Comparison of ENCODE assay signal across 14 cellular contexts in the genomic region with DNA sequence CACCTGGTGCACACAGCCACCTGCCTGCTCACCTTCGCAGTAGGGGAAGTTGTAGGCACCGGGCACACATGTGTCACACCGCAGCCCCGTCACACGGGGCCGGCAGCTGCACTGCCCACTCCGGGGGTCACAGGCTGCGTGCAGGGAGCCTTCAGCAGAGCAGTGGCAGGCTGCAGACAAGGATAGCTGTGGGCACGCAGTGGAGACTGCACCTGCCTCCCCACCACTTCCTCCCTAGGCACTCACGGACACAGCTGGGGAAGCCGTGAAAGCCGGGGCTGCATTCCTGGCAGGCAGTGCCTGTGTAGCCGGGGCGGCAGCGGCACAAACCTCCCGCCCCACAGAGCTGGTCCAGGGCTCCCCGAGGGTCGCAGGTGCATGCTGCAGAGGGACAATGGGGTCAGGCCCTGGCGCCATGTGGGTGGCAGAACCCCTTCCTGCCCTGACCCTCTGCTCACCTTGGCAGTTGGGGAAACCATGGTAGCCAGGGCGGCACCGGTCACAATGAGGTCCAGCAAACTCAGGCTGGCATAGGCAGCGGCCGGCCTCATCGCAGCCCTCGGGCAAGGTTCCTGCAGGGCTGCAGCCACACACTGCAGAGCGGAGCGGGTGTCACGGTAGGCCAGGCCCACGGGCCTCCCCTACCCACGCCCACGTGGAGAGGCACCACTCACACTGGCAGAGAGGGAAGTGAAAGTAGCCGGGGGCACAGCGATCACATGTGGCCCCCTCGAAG. TPM values are rescaled to one million over a fixed set of nuclear protein-coding genes. Genes with fewer than 3 reads are reported as not detected.
DNase-seq lines count a peak whose midpoint lies in the region; ATAC-seq and TF ChIP-seq lines count a peak whose summit lies in the region.
"Had no signal": no experiment of that assay in that cellular context is flagged by ENCODE, and none has a peak within 500 bp of the region (broad histone marks: within the 10 kb centered on the region; RNA-seq: fewer than 3 reads in every experiment).

No MANE protein-coding gene starts in this region.

- H3K27ac ChIP-seq in KMS-11 (peak overlapping the region; percentile 82; the same call in 1 of the 2 replicates), dorsolateral prefrontal cortex (no peak overlapping the region), esophagus muscularis mucosa (replicated peaks in 1 of 4) (no peak overlapping the region)
- H3K27ac ChIP-seq: tibial nerve had no signal

- H3K9me3 ChIP-seq in esophagus muscularis mucosa, result no peaks in the 10 kb centered on the region
- H3K9me3 ChIP-seq: tibial nerve had no signal

- TF ChIP-seq POLR2A in GM19099 (IDR thresholded peaks at IDR 0.05; ENCODE audit: extremely low read depth, insufficient read length, low read depth), result peak; percentile 37
- TF ChIP-seq POLR2A in esophagus muscularis mucosa (IDR thresholded peaks at IDR 0.05; ENCODE audit: low read depth), result no peak

- no peak for TF ChIP-seq CTCF in KMS-11 (conservative IDR thresholded peaks at IDR 0.05; ENCODE audit: low read depth, low read length)
- TF ChIP-seq CTCF in dorsolateral prefrontal cortex (IDR thresholded peaks at IDR 0.05 in 54 of 56, conservative IDR thresholded peaks at IDR 0.05 in 2 of 56; ENCODE audit: low read depth in 1 of 56, partially characterized antibody in 56 of 56), result no peak
- no peak for TF ChIP-seq CTCF in esophagus muscularis mucosa (IDR thresholded peaks at IDR 0.05)

- no peak overlapping the region for H2AFZ ChIP-seq in KMS-11 (ENCODE audit: low read depth)

- 81% methylated on average over 8 of the region's 34 CpGs for WGBS in esophagus muscularis mucosa

- peak overlapping the region; percentile 80; the same call in 1 of the 2 replicates for H3K4me2 ChIP-seq in KMS-11

- ATAC-seq in esophagus mucosa (peak; percentile 47), HG03135 (IDR thresholded peaks at IDR 0.05; ENCODE audit: unreplicated experiment) (no peak)
- ATAC-seq: activated naive CD4-positive, alpha-beta T cell treated with anti-CD3 and anti-CD28 coated beads, Interleukin-2, amount 50 U/mL, for 72 hours had no signal

- no peak for TF ChIP-seq EP300 in esophagus muscularis mucosa (IDR thresholded peaks at IDR 0.05)

- H3K4me1 ChIP-seq in KMS-11 (ENCODE audit: low read depth, poor library complexity, severe bottlenecking) (peaks cover 35% of the 10 kb centered on the region), esophagus muscularis mucosa (no peaks in the 10 kb centered on the region)
- H3K4me1 ChIP-seq: tibial nerve had no signal

- H4K20me1 ChIP-seq in KMS-11 (ENCODE audit: insufficient read depth), result no peaks in the 10 kb centered on the region

- H3K9ac ChIP-seq in KMS-11, result no peak overlapping the region

- H3K79me2 ChIP-seq in KMS-11 (ENCODE audit: insufficient read depth, low read depth), result no peaks in the 10 kb centered on the region

- H3K4me3 ChIP-seq in KMS-11 (IDR thresholded peaks at IDR 0.05; ENCODE audit: insufficient read depth, low read depth, low read length) (no peak overlapping the region), dorsolateral prefrontal cortex (no peak overlapping the region), esophagus muscularis mucosa (no peak overlapping the region)
- H3K4me3 ChIP-seq: tibial nerve had no signal

- intact Hi-C loops in dorsolateral prefrontal cortex (cut with DNase I), result no loop called here
- intact Hi-C loops in esophagus muscularis mucosa (cut with DNase I), result no loop called here

- DNase-seq in CD1c-positive myeloid dendritic cell (ENCODE audit: extremely low spot score) (peak; percentile 17), dorsolateral prefrontal cortex (no peak), esophagus muscularis mucosa (ENCODE audit: extremely low spot score) (no peak)
- DNase-seq in stimulated activated CD4-positive, alpha-beta T cell treated with anti-CD3 and anti-CD28 coated beads, Interleukin-4, amount 100 ng/mL, for 4 hours, result no peak
- DNase-seq: activated CD8-positive, alpha-beta memory T cell treated with anti-CD3 and anti-CD28 coated beads for 24 hours; AML-193; naive thymus-derived CD8-positive, alpha-beta T cell; NCI-H1105 treated with DMSO at 0.1 percent for 48 hours had no signal

- H3K36me3 ChIP-seq in KMS-11 (ENCODE audit: insufficient read depth) (no peaks in the 10 kb centered on the region), esophagus muscularis mucosa (peaks cover 53 to 97% (median 85%) of the 10 kb centered on the region in 4 donors)

- H3K27me3 ChIP-seq in KMS-11 (ENCODE audit: insufficient read depth, low read depth) (no peaks in the 10 kb centered on the region), dorsolateral prefrontal cortex (no peaks in the 10 kb centered on the region), esophagus muscularis mucosa (no peaks in the 10 kb centered on the region)
- H3K27me3 ChIP-seq: tibial nerve had no signal

RNA-seq across cellular contexts. Expression of gene LAMA5, which starts 29.4 kb away (rescaled TPM):
- total RNA-seq in esophagus mucosa, result 83.4 TPM
- total RNA-seq in dorsolateral prefrontal cortex, result 100 to 1,000 TPM in 30 of 120 experiments, 10 to 100 TPM in 90; 31.1 to 179 (median 80.7) TPM
- 100 to 1,000 TPM in 3 of 4 donors, 10 to 100 TPM in 1; 70.1 to 257 (median 150) TPM for total RNA-seq in esophagus muscularis mucosa

RNA-seq across cellular contexts. Expression of gene ADRM1, which starts 34.9 kb away (rescaled TPM):
- 76.1 TPM for total RNA-seq in esophagus mucosa
- 10 to 100 TPM; 41.7 to 76.3 (median 60.3) TPM for total RNA-seq in dorsolateral prefrontal cortex
- 100 to 1,000 TPM; 127 to 184 (median 173) TPM for total RNA-seq in esophagus muscularis mucosa

RNA-seq across cellular contexts. Expression of gene RPS21, which starts 49.2 kb away (rescaled TPM):
- 1,745 TPM for total RNA-seq in esophagus mucosa
- 100 to 1,000 TPM; 411 to 983 (median 581) TPM for total RNA-seq in dorsolateral prefrontal cortex
- total RNA-seq in esophagus muscularis mucosa, result 1,000 to 10,000 TPM in 2 of 4 donors, 100 to 1,000 TPM in 2; 581 to 2,787 (median 1,391) TPM
